Comparison of ENCODE assay signal across 19 cellular contexts in the genomic region with DNA sequence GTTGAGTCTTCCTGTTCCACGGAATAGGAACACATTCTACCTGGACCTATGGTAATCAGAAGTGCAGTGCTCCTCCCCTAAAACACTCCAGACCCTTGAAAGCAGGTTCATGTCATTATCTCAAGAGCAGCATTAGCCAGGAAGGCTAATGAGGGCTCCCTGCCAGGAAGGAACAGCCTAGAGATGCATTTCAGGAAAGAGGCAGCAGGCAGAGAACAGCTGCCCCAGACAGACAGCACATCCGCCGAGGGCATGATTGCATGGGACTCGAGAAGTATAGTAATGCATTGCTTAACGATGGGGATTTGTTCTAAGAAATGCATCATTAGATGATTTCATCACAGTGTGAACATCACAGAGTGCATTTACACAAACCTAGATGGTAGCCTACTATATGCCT.
DNase-seq lines count a peak whose midpoint lies in the region; ATAC-seq, FAIRE-seq and TF ChIP-seq lines count a peak whose summit lies in the region.
"Had no signal": no experiment of that assay in that cellular context is flagged by ENCODE, and none has a peak within 500 bp of the region (broad histone marks: within the 10 kb centered on the region; RNA-seq: fewer than 3 reads in every experiment).

No MANE protein-coding gene starts in this region.

- no peak for ATAC-seq in HG03442 (IDR thresholded peaks at IDR 0.05; ENCODE audit: unreplicated experiment)
- ATAC-seq: activated CD4-positive, alpha-beta T cell treated with anti-CD3 and anti-CD28 coated beads for 36 hours; gastrocnemius medialis; K562 had no signal

- DNase-seq in DMS79 (lab: John Stamatoyannopoulos, UW): peak; percentile 98
- peak; percentile 47 for DNase-seq in NCI-H1417 treated with DMSO at 0.1 percent for 48 hours (lab: John Stamatoyannopoulos, UW)
- peak; percentile 53 for DNase-seq in NCI-H82 treated with DMSO at 0.1 percent for 48 hours (lab: John Stamatoyannopoulos, UW; ENCODE audit: unreplicated experiment)
- DNase-seq in myocyte (ENCODE audit: low read depth): peak; percentile 69
- no peak for DNase-seq in GM12892 (ENCODE audit: insufficient read length)
- DNase-seq in activated CD4-positive, alpha-beta T cell treated with anti-CD3 and anti-CD28 coated beads, Interleukin-2, amount 50 U/mL, for 1 hour: no peak
- DNase-seq: activated CD4-positive, alpha-beta T cell treated with anti-CD3 and anti-CD28 coated beads for 36 hours; AML-193; gastrocnemius medialis; HFFc6; left ventricle myocardium inferior; NCI-H146; pancreas; Right ventricle myocardium superior; stimulated activated CD4-positive, alpha-beta T cell treated with anti-CD3 and anti-CD28 coated beads, Interleukin-4, amount 100 ng/mL, for 24 hours; stimulated activated CD8-positive, alpha-beta memory T cell treated with anti-CD3 and anti-CD28 coated beads, Interleukin-4, amount 100 ng/mL, for 48 hours had no signal

- TF ChIP-seq POLR2A in GM12892 (IDR thresholded peaks at IDR 0.05; ENCODE audit: low read depth, low read length): no peak

- no peak for FAIRE-seq in GM12892 (lab: Jason Lieb, UNC)
- FAIRE-seq: endothelial cell of umbilical vein, K562, pancreas had no signal

Comparison
In these comparisons a context has a peak if more than half of its experiments do, and no peak if none do; other contexts are left out.
1. DNase-seq: peak in DMS79 (single experiment), NCI-H1417 treated with DMSO at 0.1 percent for 48 hours (single experiment), NCI-H82 treated with DMSO at 0.1 percent for 48 hours (single experiment) and myocyte (single experiment); none in GM12892 (single experiment) and activated CD4-positive, alpha-beta T cell treated with anti-CD3 and anti-CD28 coated beads, Interleukin-2, amount 50 U/mL, for 1 hour (single experiment).